ENCODE assay signal across 15 cellular contexts in genomic region chr7:112105584-112106540, GRCh38.
"Had no signal": no experiment of that assay in that cellular context is flagged by ENCODE, and none has a peak within 500 bp of the region (broad histone marks: within the 10 kb centered on the region; RNA-seq: fewer than 3 reads in every experiment).

No MANE protein-coding gene starts in this region.

- H3K27ac Mint-ChIP-seq: activated naive CD8-positive, alpha-beta T cell treated with anti-CD3 and anti-CD28 coated beads, Interleukin-2, amount 10 ng/mL, durations not matched to agents 7 days and 5 days; stimulated activated naive CD8-positive, alpha-beta T cell treated with anti-CD3 and anti-CD28 coated beads, Interleukin-15, amount 100 ng/mL, for 72 hours had no signal

- H3K27ac ChIP-seq: prostate gland, upper lobe of right lung had no signal

- ATAC-seq: activated CD4-positive, CD25-positive, alpha-beta regulatory T cell treated with anti-CD3 and anti-CD28 coated beads, Interleukin-2, amount 50 U/mL, for 24 hours; esophagus mucosa; naive thymus-derived CD8-positive, alpha-beta T cell; right cardiac atrium; stimulated activated naive CD8-positive, alpha-beta T cell treated with anti-CD3 and anti-CD28 coated beads, Interleukin-15, amount 100 ng/mL, for 72 hours; upper lobe of right lung had no signal

- H3K9me3 ChIP-seq: prostate gland, upper lobe of right lung had no signal

- H3K4me3 ChIP-seq: prostate gland, upper lobe of right lung had no signal

- H3K36me3 ChIP-seq: prostate gland, upper lobe of right lung had no signal

- H3K4me1 ChIP-seq: prostate gland had no signal

- H3K27me3 ChIP-seq: upper lobe of right lung had no signal

- H3K4me3 Mint-ChIP-seq: activated naive CD8-positive, alpha-beta T cell treated with anti-CD3 and anti-CD28 coated beads, Interleukin-2, amount 10 ng/mL, durations not matched to agents 7 days and 5 days; brain; naive thymus-derived CD8-positive, alpha-beta T cell; stimulated activated naive CD8-positive, alpha-beta T cell treated with anti-CD3 and anti-CD28 coated beads, Interleukin-15, amount 100 ng/mL, for 72 hours had no signal

- H3K27me3 Mint-ChIP-seq: brain had no signal

- H3K36me3 Mint-ChIP-seq: activated naive CD8-positive, alpha-beta T cell treated with anti-CD3 and anti-CD28 coated beads, Interleukin-2, amount 10 ng/mL, durations not matched to agents 7 days and 5 days; naive thymus-derived CD8-positive, alpha-beta T cell had no signal

- H3K4me1 Mint-ChIP-seq: activated naive CD8-positive, alpha-beta T cell treated with anti-CD3 and anti-CD28 coated beads, Interleukin-2, amount 10 ng/mL, durations not matched to agents 7 days and 5 days; stimulated activated naive CD8-positive, alpha-beta T cell treated with anti-CD3 and anti-CD28 coated beads, Interleukin-15, amount 100 ng/mL, for 72 hours had no signal

- H3K9me3 Mint-ChIP-seq: activated naive CD8-positive, alpha-beta T cell treated with anti-CD3 and anti-CD28 coated beads, Interleukin-2, amount 10 ng/mL, durations not matched to agents 7 days and 5 days; brain; naive thymus-derived CD8-positive, alpha-beta T cell; stimulated activated naive CD8-positive, alpha-beta T cell treated with anti-CD3 and anti-CD28 coated beads, Interleukin-15, amount 100 ng/mL, for 72 hours had no signal

- DNase-seq: activated CD4-positive, alpha-beta T cell treated with anti-CD3 and anti-CD28 coated beads, Interleukin-2, amount 50 U/mL, for 4 hours; activated naive CD4-positive, alpha-beta T cell; activated naive CD8-positive, alpha-beta T cell treated with anti-CD3 and anti-CD28 coated beads, Interleukin-2, amount 10 ng/mL, durations not matched to agents 7 days and 5 days; activated T-cell treated with anti-CD3 and anti-CD28 coated beads for 4 hours; hippocampal formation; mesenchymal stem cell; naive thymus-derived CD8-positive, alpha-beta T cell; right cardiac atrium; stimulated activated naive CD8-positive, alpha-beta T cell treated with anti-CD3 and anti-CD28 coated beads, Interleukin-15, amount 100 ng/mL, for 72 hours; SW 1271; upper lobe of right lung had no signal
